Comparison of ENCODE assay signal across 14 cellular contexts in the genomic region with DNA sequence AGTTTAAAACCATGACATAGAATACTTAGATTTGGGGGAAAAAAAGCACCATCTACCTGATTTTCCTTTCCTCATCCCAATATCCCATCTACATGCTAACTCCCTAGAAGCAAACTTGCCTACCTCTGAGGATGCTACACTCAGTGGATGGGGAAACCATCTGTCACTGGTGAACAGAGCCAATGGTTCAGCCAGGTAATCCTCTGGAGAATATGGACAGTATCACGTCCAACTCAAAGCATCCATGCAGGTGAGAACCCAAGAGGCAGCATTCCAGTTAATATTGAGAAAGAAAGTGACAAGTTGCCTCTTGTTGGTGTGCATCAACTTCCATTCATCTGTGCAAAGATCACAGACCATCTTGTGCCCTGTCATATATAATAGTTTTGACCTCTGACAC.
DNase-seq lines count a peak whose midpoint lies in the region; ATAC-seq, FAIRE-seq and TF ChIP-seq lines count a peak whose summit lies in the region.
"Had no signal": no experiment of that assay in that cellular context is flagged by ENCODE, and none has a peak within 500 bp of the region (broad histone marks: within the 10 kb centered on the region; RNA-seq: fewer than 3 reads in every experiment).

No MANE protein-coding gene starts in this region.

- POLR2A ChIA-PET in endothelial cell of umbilical vein (lab: Charles Lee): interaction anchor here (1.0 kb wide), 1 partner anchor 478 kb away, joined by 3 read pairs; no protein-coding TSS in a partner anchor

- no TSS peak for BruUV-seq in endothelial cell of umbilical vein (replicated peaks; lab: Mats Ljungman, UMichigan)

- no peak for DNase-seq in left ventricle myocardium inferior
- DNase-seq in left ventricle myocardium superior: no peak
- DNase-seq in endothelial cell of umbilical vein (ENCODE audit: low read depth, low spot score): no peak
- DNase-seq in gastrocnemius medialis: no peak
- no peak for DNase-seq in NCI-H2029 treated with DMSO at 0.1 percent for 48 hours (lab: John Stamatoyannopoulos, UW)
- no peak for DNase-seq in GM10266 (ENCODE audit: extremely low spot score)
- DNase-seq in adrenal gland: no peak
- DNase-seq: Calu3; CD4-positive, alpha-beta T cell; DMS 273 treated with DMSO at 0.1 percent for 48 hours; GOT3 had no signal

- peaks cover 48% of the 10 kb centered on the region for H3K4me1 ChIP-seq in left ventricle myocardium inferior
- H3K4me1 ChIP-seq in endothelial cell of umbilical vein (ENCODE audit: control insufficient read depth, extremely low read depth, insufficient read depth, low read length): peaks cover 47% of the 10 kb centered on the region
- H3K4me1 ChIP-seq in gastrocnemius medialis: peaks cover 6 to 17% of the 10 kb centered on the region in 2 donors
- no peaks in the 10 kb centered on the region for H3K4me1 ChIP-seq in adrenal gland (replicated peaks in 1 of 2)
- H3K4me1 ChIP-seq: HAP-1 had no signal

- CTCF ChIA-PET in endothelial cell of umbilical vein (lab: Charles Lee): interaction anchor here (1.7 kb wide), 1 partner anchor 14 kb away, joined by 9 read pairs; no protein-coding TSS in a partner anchor

- no peaks in the 10 kb centered on the region for H3K79me2 ChIP-seq in endothelial cell of umbilical vein (ENCODE audit: control insufficient read depth, insufficient read depth, low read length)

- ATAC-seq in left ventricle myocardium superior (no peak), gastrocnemius medialis (no peak)

- H3K4me3 ChIP-seq in left ventricle myocardium inferior (no peak overlapping the region), endothelial cell of umbilical vein (replicated peaks in 1 of 3; ENCODE audit: insufficient read depth in 1 of 3, low read depth in 1 of 3, low read length in 3 of 3) (no peak overlapping the region), gastrocnemius medialis (no peak overlapping the region), adrenal gland (no peak overlapping the region)
- H3K4me3 ChIP-seq: HAP-1 had no signal

- H4K20me1 ChIP-seq in endothelial cell of umbilical vein (replicated peaks; ENCODE audit: control insufficient read depth, extremely low read depth, insufficient read depth, low read length): no peaks in the 10 kb centered on the region

- H3K9ac ChIP-seq in endothelial cell of umbilical vein (replicated peaks; ENCODE audit: extremely low read depth, insufficient read depth, low read length): no peak overlapping the region

- intact Hi-C loops in left ventricle myocardium inferior (cut with micrococcal nuclease): no loop called here
- intact Hi-C loops in left ventricle myocardium superior (cut with micrococcal nuclease): no loop called here
- intact Hi-C loops in endothelial cell of umbilical vein (cut with micrococcal nuclease): loop anchor here (5.0 kb wide), 1 partner anchor 213 kb away; no protein-coding TSS in a partner anchor
- intact Hi-C loops in gastrocnemius medialis (cut with DNase I; ENCODE audit: low total_unique reads): no loop called here
- intact Hi-C loops in adrenal gland (cut with DNase I): no loop called here

- no peaks in the 10 kb centered on the region for H3K27me3 ChIP-seq in left ventricle myocardium inferior (ENCODE audit: low read depth)
- H3K27me3 ChIP-seq in endothelial cell of umbilical vein (ENCODE audit: control insufficient read depth in 2 of 2, insufficient read depth in 2 of 2, low read length in 2 of 2): no peaks in the 10 kb centered on the region
- no peaks in the 10 kb centered on the region for H3K27me3 ChIP-seq in gastrocnemius medialis
- no peaks in the 10 kb centered on the region for H3K27me3 ChIP-seq in adrenal gland

- WGBS in adrenal gland, 4 donors: 3 to 93% (median 67%) methylated on average over 1 of the region's 1 CpG

- peak overlapping the region; percentile 2 for H3K4me2 ChIP-seq in endothelial cell of umbilical vein (ENCODE audit: insufficient read depth, low read length)

- peaks cover 51% of the 10 kb centered on the region for H3K36me3 ChIP-seq in left ventricle myocardium inferior
- peaks cover 12 to 35% of the 10 kb centered on the region in 2 experiments for H3K36me3 ChIP-seq in endothelial cell of umbilical vein (ENCODE audit: control insufficient read depth in 2 of 2, extremely low read depth in 1 of 2, insufficient read depth in 2 of 2, low read length in 2 of 2)
- H3K36me3 ChIP-seq in gastrocnemius medialis: peaks cover 0 to 43% of the 10 kb centered on the region in 2 donors
- peaks cover 0 to 22% of the 10 kb centered on the region in 2 donors for H3K36me3 ChIP-seq in adrenal gland (replicated peaks in 1 of 2)

- FAIRE-seq in endothelial cell of umbilical vein (lab: Jason Lieb, UNC): no peak
- FAIRE-seq: GM12891, GM19239 had no signal

- H2AFZ ChIP-seq in endothelial cell of umbilical vein (ENCODE audit: low read depth, low read length): no peak overlapping the region

- H3K27ac ChIP-seq in left ventricle myocardium inferior (replicated peaks): peak overlapping the region; percentile 53
- H3K27ac ChIP-seq in endothelial cell of umbilical vein (ENCODE audit: insufficient read depth, low read depth, low read length): peak overlapping the region; percentile 36
- peak overlapping the region in 3 of 4 donors; percentile 18 to 56 (median 40) for H3K27ac ChIP-seq in gastrocnemius medialis
- no peak overlapping the region for H3K27ac ChIP-seq in adrenal gland

- dilution Hi-C loops in endothelial cell of umbilical vein (cut with MboI; ENCODE audit: extremely low pct_ligation_motif_present, low sequenced_read_pairs): no loop called here

- H3K9me1 ChIP-seq in endothelial cell of umbilical vein (replicated peaks; ENCODE audit: control insufficient read depth, extremely low read depth, insufficient read depth, low read length): no peaks in the 10 kb centered on the region

- H3K9me3 ChIP-seq in left ventricle myocardium inferior (replicated peaks): no peaks in the 10 kb centered on the region
- H3K9me3 ChIP-seq in endothelial cell of umbilical vein (replicated peaks; ENCODE audit: control insufficient read depth, insufficient read depth, low read length): no peaks in the 10 kb centered on the region
- H3K9me3 ChIP-seq in gastrocnemius medialis: no peaks in the 10 kb centered on the region
- no peaks in the 10 kb centered on the region for H3K9me3 ChIP-seq in adrenal gland (replicated peaks in 1 of 3)
- H3K9me3 ChIP-seq: HAP-1 had no signal

- in situ Hi-C loops in gastrocnemius medialis (cut with MboI; ENCODE audit: low sequenced_read_pairs in 4 of 4): no loop called here

- TF ChIP-seq POLR2A in endothelial cell of umbilical vein (IDR thresholded peaks at IDR 0.05; ENCODE audit: low read depth, low read length) (no peak), gastrocnemius medialis (IDR thresholded peaks at IDR 0.05) (no peak), adrenal gland (IDR thresholded peaks at IDR 0.05) (no peak)

- TF ChIP-seq CTCF in left ventricle myocardium inferior (IDR thresholded peaks at IDR 0.05; ENCODE audit: borderline replicate concordance) (no peak), endothelial cell of umbilical vein (IDR thresholded peaks at IDR 0.05; ENCODE audit: extremely low read depth in 1 of 2, insufficient read depth in 1 of 2, low read depth in 1 of 2, low read length in 2 of 2) (no peak), gastrocnemius medialis (IDR thresholded peaks at IDR 0.05 in 4 of 5, conservative IDR thresholded peaks at IDR 0.05 in 1 of 5) (no peak), GM10266 (IDR thresholded peaks at IDR 0.05; ENCODE audit: control insufficient read depth, insufficient read depth, low read depth, missing control alignments) (no peak), adrenal gland (IDR thresholded peaks at IDR 0.05) (no peak)

TF ChIP-seq in endothelial cell of umbilical vein, 7 proteins besides CTCF, POLR2A, EP300 and RAD21:
- TF ChIP-seq GATA2 (IDR thresholded peaks at IDR 0.05; ENCODE audit: insufficient read depth, insufficient read length, low read depth, low read length): no peak
- TF ChIP-seq JUN (IDR thresholded peaks at IDR 0.05; ENCODE audit: borderline replicate concordance, insufficient read depth, insufficient read length, low read depth): no peak
- TF ChIP-seq EZH2 (IDR thresholded peaks at IDR 0.05; ENCODE audit: borderline replicate concordance, low read depth, low read length, severe bottlenecking): no peak
- no peak for TF ChIP-seq POLR2AphosphoS5 (IDR thresholded peaks at IDR 0.05; ENCODE audit: insufficient read depth, low read depth, low read length)
- no peak for TF ChIP-seq MYC (IDR thresholded peaks at IDR 0.05; ENCODE audit: low read depth, low read length)
- TF ChIP-seq, protein P1, sequence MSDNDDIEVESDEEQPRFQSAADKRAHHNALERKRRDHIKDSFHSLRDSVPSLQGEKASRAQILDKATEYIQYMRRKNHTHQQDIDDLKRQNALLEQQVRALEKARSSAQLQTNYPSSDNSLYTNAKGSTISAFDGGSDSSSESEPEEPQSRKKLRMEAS (IDR thresholded peaks at IDR 0.05; ENCODE audit: insufficient read depth, insufficient read length): no peak
- no peak for TF ChIP-seq FOS (IDR thresholded peaks at IDR 0.05; ENCODE audit: borderline replicate concordance, insufficient read depth, low read length)

Comparison
In these comparisons a context has a peak if more than half of its experiments do, and no peak if none do; other contexts are left out.
1. H3K27ac ChIP-seq: peak in left ventricle myocardium inferior (single experiment), endothelial cell of umbilical vein (single experiment) and gastrocnemius medialis (3 of 4); none in adrenal gland (0 of 5).